In the genomic region with DNA sequence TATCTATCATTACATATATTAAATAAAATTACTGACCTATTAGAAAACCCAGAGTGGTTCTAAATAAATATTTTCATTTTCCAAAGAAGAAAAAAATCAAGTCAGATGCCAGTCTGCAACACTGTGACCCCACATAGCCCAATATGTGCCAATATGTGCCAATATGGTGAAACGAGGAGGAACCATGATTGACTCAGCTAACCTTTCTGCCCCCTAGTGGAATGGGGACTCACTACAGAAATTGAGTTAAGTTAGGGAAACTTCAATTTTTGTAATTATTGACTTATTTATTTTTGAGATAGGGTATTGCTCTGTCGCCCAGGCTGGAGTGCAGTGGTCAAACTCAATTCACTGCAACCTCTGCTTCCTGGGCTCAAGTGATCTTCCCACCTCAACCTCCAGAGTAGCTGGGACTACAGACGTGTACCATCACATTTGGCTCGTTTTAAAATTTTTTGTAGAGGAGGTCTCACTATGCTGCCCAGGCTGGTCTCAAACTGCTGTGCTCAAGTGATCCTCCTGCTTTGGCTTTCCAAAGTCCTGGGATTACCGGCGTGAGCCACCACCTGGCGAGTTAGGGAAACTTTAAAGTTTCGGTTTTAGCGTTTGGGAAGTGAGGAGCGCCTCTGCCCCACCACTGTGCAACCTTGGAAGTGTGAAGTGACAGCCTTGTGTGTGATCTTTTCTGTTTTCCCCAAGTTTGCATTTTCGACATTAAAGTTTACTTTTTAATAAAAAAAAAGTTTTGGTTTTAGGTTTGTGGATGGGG, we compare ENCODE assay signal across 8 cellular contexts.
A peak's percentile ranks its signal among the peaks of the same experiment; 100 is the strongest.
DNase-seq lines count a peak whose midpoint lies in the region; ATAC-seq lines count a peak whose summit lies in the region.

No MANE protein-coding gene starts in this region.

- CTCF ChIA-PET in activated CD4-positive, alpha-beta T cell treated with anti-CD3 and anti-CD28 coated beads for 36 hours (lab: Charles Lee), result interaction anchor here (0.6 to 6.1 kb wide), 8 partner anchors 14 to 583 kb away, joined by 3 to 56 read pairs (median 4); no protein-coding TSS in a partner anchor

- DNase-seq in activated CD4-positive, alpha-beta T cell treated with anti-CD3 and anti-CD28 coated beads for 36 hours, result peak; percentile 32
- DNase-seq in activated CD4-positive, alpha-beta T cell treated with anti-CD3 and anti-CD28 coated beads, Interleukin-2, amount 50 U/mL, for 1 hour, result no peak
- DNase-seq in HPDE6-E6E7 (ENCODE audit: extremely low spot score) (peak; percentile 13), amniotic epithelial cell (ENCODE audit: low read depth) (peak; percentile 20), memory B cell (ENCODE audit: low spot score in 2 of 2) (no peak), anterior cingulate cortex (lab: John Stamatoyannopoulos, UW) (no peak), posterior cingulate gyrus (no peak)

- no peak overlapping the region for H3K4me3 Mint-ChIP-seq in activated CD4-positive, alpha-beta T cell treated with anti-CD3 and anti-CD28 coated beads for 36 hours
- H3K4me3 Mint-ChIP-seq in memory B cell, result peak overlapping the region; percentile 14

- POLR2A ChIA-PET in activated CD4-positive, alpha-beta T cell treated with anti-CD3 and anti-CD28 coated beads for 36 hours (lab: Charles Lee), result no interaction called here

- no peak for ATAC-seq in activated CD4-positive, alpha-beta T cell treated with anti-CD3 and anti-CD28 coated beads for 36 hours
- ATAC-seq in memory B cell (ENCODE audit: low read depth) (peak; percentile 46), HG03135 (IDR thresholded peaks at IDR 0.05; ENCODE audit: unreplicated experiment) (no peak)

- no peaks in the 10 kb centered on the region for H3K36me3 Mint-ChIP-seq in activated CD4-positive, alpha-beta T cell treated with anti-CD3 and anti-CD28 coated beads for 36 hours (ENCODE audit: low read depth)
- no peaks in the 10 kb centered on the region for H3K36me3 Mint-ChIP-seq in memory B cell

- intact Hi-C loops in activated CD4-positive, alpha-beta T cell treated with anti-CD3 and anti-CD28 coated beads for 36 hours (cut with DNase I, micrococcal nuclease), result loop anchor here in 1 of 2 experiments (10.0 kb wide), 1 partner anchor 584 kb away; no protein-coding TSS in a partner anchor
- intact Hi-C loops in posterior cingulate gyrus (cut with DNase I), result loop anchor here (10.0 kb wide), 1 partner anchor 584 kb away; no protein-coding TSS in a partner anchor

- H3K4me1 Mint-ChIP-seq in activated CD4-positive, alpha-beta T cell treated with anti-CD3 and anti-CD28 coated beads for 36 hours, result peaks cover 5% of the 10 kb centered on the region
- H3K4me1 Mint-ChIP-seq in memory B cell, result peaks cover 17% of the 10 kb centered on the region

- no peaks in the 10 kb centered on the region for H3K9me3 Mint-ChIP-seq in activated CD4-positive, alpha-beta T cell treated with anti-CD3 and anti-CD28 coated beads for 36 hours (ENCODE audit: low read depth)
- H3K9me3 Mint-ChIP-seq in memory B cell, result no peaks in the 10 kb centered on the region

- peaks cover 14% of the 10 kb centered on the region for H3K27me3 Mint-ChIP-seq in activated CD4-positive, alpha-beta T cell treated with anti-CD3 and anti-CD28 coated beads for 36 hours
- H3K27me3 Mint-ChIP-seq in memory B cell, result peaks cover 15% of the 10 kb centered on the region

- H3K27ac Mint-ChIP-seq in activated CD4-positive, alpha-beta T cell treated with anti-CD3 and anti-CD28 coated beads for 36 hours, result no peak overlapping the region
- H3K27ac Mint-ChIP-seq in memory B cell, result no peak overlapping the region

Comparison
In these comparisons a context has a peak if more than half of its experiments do, and no peak if none do; other contexts are left out.
1. DNase-seq: peak in activated CD4-positive, alpha-beta T cell treated with anti-CD3 and anti-CD28 coated beads for 36 hours (single experiment), HPDE6-E6E7 (single experiment) and amniotic epithelial cell (single experiment); none in activated CD4-positive, alpha-beta T cell treated with anti-CD3 and anti-CD28 coated beads, Interleukin-2, amount 50 U/mL, for 1 hour (single experiment), memory B cell (0 of 2), anterior cingulate cortex (0 of 58) and posterior cingulate gyrus (0 of 10).